In genomic region chr9:124208571-124208970, GRCh38 we compare ENCODE assay signal across 16 cellular contexts. TPM values are rescaled to one million over a fixed set of nuclear protein-coding genes. Genes with fewer than 3 reads are reported as not detected.
DNase-seq lines count a peak whose midpoint lies in the region; ATAC-seq and TF ChIP-seq lines count a peak whose summit lies in the region.
"Had no signal": no experiment of that assay in that cellular context is flagged by ENCODE, and none has a peak within 500 bp of the region (broad histone marks: within the 10 kb centered on the region; RNA-seq: fewer than 3 reads in every experiment).

No MANE protein-coding gene starts in this region.

- H3K4me1 Mint-ChIP-seq in activated CD4-positive, alpha-beta memory T cell treated with anti-CD3 and anti-CD28 coated beads for 36 hours (ENCODE audit: low read depth) = peaks cover 58% of the 10 kb centered on the region
- peaks cover 77% of the 10 kb centered on the region in 2 donors for H3K4me1 Mint-ChIP-seq in natural killer cell treated with Interleukin-12 subunit alpha and Interleukin-12 subunit beta and Interleukin-15 and Interleukin-18, amount 100 ng/mL, for 72 hours (ENCODE audit: low read depth in 2 of 2)

- H3K4me3 Mint-ChIP-seq in activated CD4-positive, alpha-beta memory T cell treated with anti-CD3 and anti-CD28 coated beads for 36 hours = no peak overlapping the region
- peak overlapping the region; percentile 83 for H3K4me3 Mint-ChIP-seq in natural killer cell treated with Interleukin-12 subunit alpha and Interleukin-12 subunit beta and Interleukin-15 and Interleukin-18, amount 100 ng/mL, for 72 hours

- intact Hi-C loops in activated CD4-positive, alpha-beta memory T cell treated with anti-CD3 and anti-CD28 coated beads for 36 hours (cut with micrococcal nuclease) = no loop called here

- no peaks in the 10 kb centered on the region for H3K9me3 ChIP-seq in right atrium auricular region
- H3K9me3 ChIP-seq: right lobe of liver, thoracic aorta had no signal

- TF ChIP-seq CTCF in right atrium auricular region (IDR thresholded peaks at IDR 0.05) = no peak

- no peaks in the 10 kb centered on the region for H3K36me3 ChIP-seq in right atrium auricular region
- H3K36me3 ChIP-seq: right lobe of liver, thoracic aorta had no signal

- H3K4me1 ChIP-seq in right atrium auricular region = peaks cover 0 to 1% of the 10 kb centered on the region in 2 donors
- H3K4me1 ChIP-seq: right lobe of liver had no signal

- peak overlapping the region; percentile 19 for H3K27ac Mint-ChIP-seq in activated CD4-positive, alpha-beta memory T cell treated with anti-CD3 and anti-CD28 coated beads for 36 hours
- H3K27ac Mint-ChIP-seq in natural killer cell treated with Interleukin-12 subunit alpha and Interleukin-12 subunit beta and Interleukin-15 and Interleukin-18, amount 100 ng/mL, for 72 hours = peak overlapping the region; percentile 73 to 81

- POLR2A ChIA-PET in activated CD4-positive, alpha-beta memory T cell treated with anti-CD3 and anti-CD28 coated beads for 36 hours (lab: Charles Lee) = interaction anchor here (1.5 kb wide), 1 partner anchor 9 kb away, joined by 3 read pairs; no protein-coding TSS in a partner anchor

- ATAC-seq in GM21423 (IDR thresholded peaks at IDR 0.05; ENCODE audit: unreplicated experiment) (peak; percentile 41), HG03108 (IDR thresholded peaks at IDR 0.05; ENCODE audit: unreplicated experiment) (no peak)
- ATAC-seq in natural killer cell treated with Interleukin-12 subunit alpha and Interleukin-12 subunit beta and Interleukin-15 and Interleukin-18, amount 100 ng/mL, for 72 hours = peak; percentile 67 to 77
- ATAC-seq: right lobe of liver had no signal

- no peak overlapping the region for H3K27ac ChIP-seq in right atrium auricular region
- H3K27ac ChIP-seq: GM23248, right lobe of liver, RWPE1, thoracic aorta had no signal

- no peaks in the 10 kb centered on the region for H3K27me3 ChIP-seq in right atrium auricular region
- H3K27me3 ChIP-seq: right lobe of liver had no signal

- peaks cover 5% of the 10 kb centered on the region for H3K36me3 Mint-ChIP-seq in activated CD4-positive, alpha-beta memory T cell treated with anti-CD3 and anti-CD28 coated beads for 36 hours
- no peaks in the 10 kb centered on the region for H3K36me3 Mint-ChIP-seq in natural killer cell treated with Interleukin-12 subunit alpha and Interleukin-12 subunit beta and Interleukin-15 and Interleukin-18, amount 100 ng/mL, for 72 hours

- CTCF ChIA-PET in activated CD4-positive, alpha-beta memory T cell treated with anti-CD3 and anti-CD28 coated beads for 36 hours (lab: Charles Lee) = interaction anchor here (1.0 kb wide), 1 partner anchor 9 kb away, joined by 3 read pairs; no protein-coding TSS in a partner anchor

- peaks cover 4% of the 10 kb centered on the region for H3K27me3 Mint-ChIP-seq in activated CD4-positive, alpha-beta memory T cell treated with anti-CD3 and anti-CD28 coated beads for 36 hours
- H3K27me3 Mint-ChIP-seq in natural killer cell treated with Interleukin-12 subunit alpha and Interleukin-12 subunit beta and Interleukin-15 and Interleukin-18, amount 100 ng/mL, for 72 hours = no peaks in the 10 kb centered on the region

- peak; percentile 21 to 33 for DNase-seq in NOMO-1 (lab: John Stamatoyannopoulos, UW; ENCODE audit: unreplicated experiment in 2 of 2)
- DNase-seq in NOMO-1 treated with dmso at 0.1 percent for 144 hours (lab: John Stamatoyannopoulos, UW; ENCODE audit: unreplicated experiment) = no peak
- DNase-seq in activated CD4-positive, alpha-beta memory T cell treated with anti-CD3 and anti-CD28 coated beads for 36 hours = peak; percentile 65
- peak; percentile 72 for DNase-seq in natural killer cell treated with Interleukin-12 subunit alpha and Interleukin-12 subunit beta and Interleukin-15 and Interleukin-18, amount 100 ng/mL, for 72 hours (ENCODE audit: low spot score)
- no peak for DNase-seq in right atrium auricular region (ENCODE audit: low spot score)
- DNase-seq in NCI-H82 (lab: John Stamatoyannopoulos, UW) = no peak
- DNase-seq: 8988T, GM23248, NCI-H1105 treated with DMSO at 0.1 percent for 48 hours, NCI-H446 treated with DMSO at 0.1 percent for 48 hours, T1000 had no signal

- no peak overlapping the region for H3K4me3 ChIP-seq in right atrium auricular region
- H3K4me3 ChIP-seq: GM23248, right lobe of liver, thoracic aorta had no signal

- H3K9me3 Mint-ChIP-seq in activated CD4-positive, alpha-beta memory T cell treated with anti-CD3 and anti-CD28 coated beads for 36 hours = no peaks in the 10 kb centered on the region
- H3K9me3 Mint-ChIP-seq in natural killer cell treated with Interleukin-12 subunit alpha and Interleukin-12 subunit beta and Interleukin-15 and Interleukin-18, amount 100 ng/mL, for 72 hours = no peaks in the 10 kb centered on the region

RNA-seq across cellular contexts. Expression of gene NEK6, which starts 49.2 kb away (rescaled TPM):
- total RNA-seq in activated CD4-positive, alpha-beta memory T cell treated with anti-CD3 and anti-CD28 coated beads for 36 hours = 10 to 100 TPM; 16.1 to 18.8 TPM
- total RNA-seq in natural killer cell treated with Interleukin-12 subunit alpha and Interleukin-12 subunit beta and Interleukin-15 and Interleukin-18, amount 100 ng/mL, for 72 hours = 10 to 100 TPM; 11.4 to 38.7 TPM
- 1 to 10 TPM; 9.2 to 9.7 TPM for total RNA-seq in right atrium auricular region

Comparison
In these comparisons a context has a peak if more than half of its experiments do, and no peak if none do; other contexts are left out.
1. DNase-seq: peak in NOMO-1 (2 of 2), activated CD4-positive, alpha-beta memory T cell treated with anti-CD3 and anti-CD28 coated beads for 36 hours (single experiment) and natural killer cell treated with Interleukin-12 subunit alpha and Interleukin-12 subunit beta and Interleukin-15 and Interleukin-18, amount 100 ng/mL, for 72 hours (single experiment); none in NOMO-1 treated with dmso at 0.1 percent for 144 hours (single experiment), right atrium auricular region (single experiment) and NCI-H82 (single experiment).